In the genomic region with DNA sequence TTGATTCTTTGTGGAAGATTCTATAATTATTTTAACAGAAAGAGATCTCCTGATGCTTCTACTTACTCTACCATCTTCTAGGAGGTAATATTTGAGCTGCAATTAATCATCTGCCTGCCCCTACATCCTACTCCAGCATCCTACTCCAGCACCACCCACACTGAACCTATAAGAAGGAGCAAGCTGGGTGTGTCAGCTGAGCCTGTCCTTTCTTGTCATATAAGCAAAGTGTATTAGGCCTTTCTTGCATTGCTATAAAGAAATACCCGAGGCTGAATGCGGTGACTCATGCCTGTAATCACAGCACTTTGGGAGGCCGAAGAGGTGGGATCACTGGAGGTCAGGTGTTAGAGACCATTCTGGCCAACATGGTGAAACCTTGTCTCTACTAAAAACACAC, we compare ENCODE assay signal across 21 cellular contexts.
A peak's percentile ranks its signal among the peaks of the same experiment; 100 is the strongest.
DNase-seq lines count a peak whose midpoint lies in the region; ATAC-seq and TF ChIP-seq lines count a peak whose summit lies in the region.
"Had no signal": no experiment of that assay in that cellular context is flagged by ENCODE, and none has a peak within 500 bp of the region (broad histone marks: within the 10 kb centered on the region; RNA-seq: fewer than 3 reads in every experiment).

No MANE protein-coding gene starts in this region.

- H3K9me3 ChIP-seq in HEK293 (ENCODE audit: control insufficient read depth, insufficient read depth, low read depth, low read length) = no peaks in the 10 kb centered on the region
- H3K9me3 ChIP-seq in RWPE2 (ENCODE audit: severe bottlenecking) = no peaks in the 10 kb centered on the region
- no peaks in the 10 kb centered on the region for H3K9me3 ChIP-seq in sigmoid colon
- H3K9me3 ChIP-seq: HAP-1, Peyer's patch had no signal

- H3K4me3 ChIP-seq in HEK293 (ENCODE audit: low read depth, low read length) (no peak overlapping the region), RWPE2 (ENCODE audit: severe bottlenecking) (no peak overlapping the region), sigmoid colon (no peak overlapping the region)
- H3K4me3 ChIP-seq: GM23248, HAP-1, K562, Peyer's patch had no signal

- H3K4me1 ChIP-seq in HEK293 (ENCODE audit: control insufficient read depth, insufficient read depth, low read length) (no peaks in the 10 kb centered on the region), RWPE2 (ENCODE audit: insufficient read depth, poor library complexity, severe bottlenecking) (no peaks in the 10 kb centered on the region), sigmoid colon (no peaks in the 10 kb centered on the region)
- H3K4me1 ChIP-seq: HAP-1, Peyer's patch had no signal

- POLR2A ChIA-PET in HEK293 (lab: Yijun Ruan, JAX) = no interaction called here

- H3K27me3 ChIP-seq in RWPE2 (ENCODE audit: insufficient read depth, poor library complexity, severe bottlenecking) (no peaks in the 10 kb centered on the region), sigmoid colon (no peaks in the 10 kb centered on the region)
- H3K27me3 ChIP-seq: Peyer's patch had no signal

- no peak for TF ChIP-seq EP300 in sigmoid colon (IDR thresholded peaks at IDR 0.05)

- TF ChIP-seq CTCF in HEK293 (tag by site-specific recombination; IDR thresholded peaks at IDR 0.05) (no peak), RWPE2 (IDR thresholded peaks at IDR 0.05; ENCODE audit: poor library complexity, severe bottlenecking) (no peak), sigmoid colon (IDR thresholded peaks at IDR 0.05) (no peak)

- intact Hi-C loops in sigmoid colon (cut with DNase I) = no loop called here

- CTCF ChIA-PET in HEK293 (lab: Yijun Ruan, JAX) = interaction anchor here (0.7 to 1.3 kb wide), 2 partner anchors 289 to 403 kb away, joined by 3 read pairs; no protein-coding TSS in a partner anchor

- DNase-seq in A172 (ENCODE audit: low spot score) (peak; percentile 9), RWPE2 (ENCODE audit: low spot score) (no peak), sigmoid colon (no peak), NCI-H2029 (lab: John Stamatoyannopoulos, UW) (no peak), NCI-H1092 (lab: John Stamatoyannopoulos, UW) (no peak), SW480 (ENCODE audit: low spot score) (no peak)
- DNase-seq: 8988T; AML-193; C1 segment of cervical spinal cord; CD8-positive, alpha-beta T cell; GM23248; NCI-H1105 treated with DMSO at 0.1 percent for 48 hours; NCI-H2081 treated with DMSO at 0.1 percent for 48 hours; NCI-H446; NCI-H526; Peyer's patch had no signal

- TF ChIP-seq POLR2A in sigmoid colon (IDR thresholded peaks at IDR 0.05) = no peak

- H3K36me3 ChIP-seq in HEK293 (ENCODE audit: control insufficient read depth in 2 of 2, insufficient read depth in 1 of 2, low read length in 2 of 2) (no peaks in the 10 kb centered on the region), RWPE2 (ENCODE audit: low read depth) (no peaks in the 10 kb centered on the region), sigmoid colon (no peaks in the 10 kb centered on the region)
- H3K36me3 ChIP-seq: HAP-1, Peyer's patch had no signal

- H3K27ac ChIP-seq in HEK293 (ENCODE audit: extremely low read depth, low read depth, low read length) (no peak overlapping the region), RWPE2 (ENCODE audit: poor library complexity, severe bottlenecking) (no peak overlapping the region), sigmoid colon (no peak overlapping the region)
- H3K27ac ChIP-seq: GM23248, Peyer's patch had no signal

- WGBS in sigmoid colon, 2 donors = 56 to 85% methylated on average over 3 of the region's 3 CpGs

- ATAC-seq in RWPE2 (ENCODE audit: low read depth) (peak; percentile 49; the same call in 2 of the 3 replicates), esophagus mucosa (peak; percentile 97)
- ATAC-seq: CD8-positive, alpha-beta T cell; K562; Right ventricle myocardium inferior had no signal

TF ChIP-seq in HEK293, 187 proteins besides CTCF, POLR2A, EP300 and RAD21:
- peak; percentile 53 for TF ChIP-seq ZFHX2 (tag by site-specific recombination; conservative IDR thresholded peaks at IDR 0.05)
- no peak for TF ChIP-seq ZNF292 (tag by site-specific recombination; IDR thresholded peaks at IDR 0.05; ENCODE audit: borderline replicate concordance, low read depth)
- TF ChIP-seq ZNF560 (tag by site-specific recombination; IDR thresholded peaks at IDR 0.05; ENCODE audit: borderline replicate concordance) = no peak
- peak; percentile 74 for TF ChIP-seq EGR2 (tag by site-specific recombination; IDR thresholded peaks at IDR 0.05; ENCODE audit: low read depth)
- no peak for TF ChIP-seq ZNF16 (tag by site-specific recombination; IDR thresholded peaks at IDR 0.05; ENCODE audit: low read depth)
- TF ChIP-seq ZNF140 (tag by site-specific recombination; IDR thresholded peaks at IDR 0.05) = no peak
